Comparison of ENCODE assay signal across 14 cellular contexts in genomic region chr3:51396401-51396800, GRCh38. TPM values are rescaled to one million over a fixed set of nuclear protein-coding genes. Genes with fewer than 3 reads are reported as not detected.
DNase-seq lines count a peak whose midpoint lies in the region; ATAC-seq, FAIRE-seq and TF ChIP-seq lines count a peak whose summit lies in the region.
"Had no signal": no experiment of that assay in that cellular context is flagged by ENCODE, and none has a peak within 500 bp of the region (broad histone marks: within the 10 kb centered on the region; RNA-seq: fewer than 3 reads in every experiment).

No MANE protein-coding gene starts in this region.

- H3K4me2 ChIP-seq in H1 (ENCODE audit: insufficient read depth in 1 of 2, low read depth in 2 of 2, low read length in 2 of 2) (no peak overlapping the region), smooth muscle cell (no peak overlapping the region)

- H4K91ac ChIP-seq in H1 (replicated peaks; ENCODE audit: insufficient read length, low read length), result no peak overlapping the region

- no peak overlapping the region for H2BK12ac ChIP-seq in H1 (ENCODE audit: low read depth, low read length)

- no peak overlapping the region for H3K4ac ChIP-seq in H1 (replicated peaks; ENCODE audit: insufficient read length, low read depth, low read length)

- no peak overlapping the region for H4K5ac ChIP-seq in H1 (ENCODE audit: insufficient read length, low read depth, low read length)

- H2BK5ac ChIP-seq in H1 (ENCODE audit: low read depth, low read length), result no peak overlapping the region

- 75% methylated on average over 1 of the region's 1 CpG; no CpG with 5 or more reads in 1 of the 2 experiments for WGBS in H1 (ENCODE audit: extremely low coverage in 1 of 2, insufficient coverage in 1 of 2, insufficient read length in 1 of 2, insufficient replicate concordance in 2 of 2, low coverage in 1 of 2, low lambda C conversion rate in 2 of 2, missing lambda C conversion rate in 1 of 2), 2 experiments
- 96% methylated on average over 1 of the region's 1 CpG for WGBS in smooth muscle cell (ENCODE audit: low lambda C conversion rate)

- no peak overlapping the region for H3K14ac ChIP-seq in H1 (ENCODE audit: insufficient read length)

- peaks cover 27% of the 10 kb centered on the region for H3F3A ChIP-seq in smooth muscle cell (ENCODE audit: low read depth)

- no peak for FAIRE-seq in H1 (lab: Jason Lieb, UNC)
- FAIRE-seq: keratinocyte had no signal

- CTCF ChIA-PET in H1 (lab: Charles Lee; ENCODE audit: partially characterized antibody), result interaction anchor here (1.3 kb wide), 1 partner anchor 39 kb away, joined by 5 read pairs; no protein-coding TSS in a partner anchor

- DNase-seq in activated T-cell treated with anti-CD3 and anti-CD28 coated beads, Interleukin-2, amount 50 U/mL, for 4 hours, result no peak
- no peak for DNase-seq in activated T-cell treated with anti-CD3 and anti-CD28 coated beads, Interleukin-2, amount 50 U/mL, for 1 hour
- no peak for DNase-seq in H1 (ENCODE audit: low read depth in 1 of 2, low spot score in 2 of 2)
- no peak for DNase-seq in smooth muscle cell (lab: John Stamatoyannopoulos, UW; ENCODE audit: unreplicated experiment)
- DNase-seq in AG08395 (ENCODE audit: low spot score), result no peak
- no peak for DNase-seq in NCI-H1417 (lab: John Stamatoyannopoulos, UW)
- DNase-seq: NCI-H1105 treated with DMSO at 0.1 percent for 48 hours, NCI-H69, SJCRH30 had no signal

- no peak overlapping the region for H2BK120ac ChIP-seq in H1 (replicated peaks; ENCODE audit: low read depth, low read length)

- H3K79me2 ChIP-seq in H1 (ENCODE audit: control insufficient read depth in 1 of 2, insufficient read depth in 2 of 2, low read length in 2 of 2), result peaks cover 22 to 44% of the 10 kb centered on the region in 2 experiments
- H3K79me2 ChIP-seq in smooth muscle cell (ENCODE audit: low read depth), result peaks cover 43% of the 10 kb centered on the region

- peaks cover 0 to 18% (median 10%) of the 10 kb centered on the region in 4 experiments; a peak in 5 of 7 replicates for H3K4me1 ChIP-seq in H1 (replicated peaks in 1 of 4; ENCODE audit: control insufficient read depth in 3 of 4, insufficient read depth in 4 of 4, low read length in 3 of 4)
- H3K4me1 ChIP-seq in smooth muscle cell (ENCODE audit: low read depth), result peaks cover 25% of the 10 kb centered on the region
- H3K4me1 ChIP-seq: SJCRH30 had no signal

- H3K18ac ChIP-seq in H1 (ENCODE audit: extremely low read depth, low read length), result no peak overlapping the region

- H4K8ac ChIP-seq in H1 (ENCODE audit: extremely low read depth, insufficient read depth, low read length), result no peak overlapping the region

- no peak for TF ChIP-seq EP300 in H1 (IDR thresholded peaks at IDR 0.05; ENCODE audit: borderline replicate concordance in 1 of 2, low read depth in 2 of 2, low read length in 2 of 2)

- H3K23me2 ChIP-seq in H1 (ENCODE audit: low read depth, low read length), result peaks cover 9% of the 10 kb centered on the region; the same call in 1 of the 2 replicates

- no peaks in the 10 kb centered on the region for H3K27me3 Mint-ChIP-seq in activated T-cell treated with anti-CD3 and anti-CD28 coated beads, Interleukin-2, amount 50 U/mL, for 4 hours (ENCODE audit: low read depth)

- H3K36me3 Mint-ChIP-seq in activated T-cell treated with anti-CD3 and anti-CD28 coated beads, Interleukin-2, amount 50 U/mL, for 4 hours (ENCODE audit: insufficient read depth), result peaks cover 26% of the 10 kb centered on the region

- H3K23ac ChIP-seq in H1 (ENCODE audit: insufficient read length), result no peak overlapping the region

- H3K79me1 ChIP-seq in H1 (ENCODE audit: low read depth, low read length), result peaks cover 15% of the 10 kb centered on the region

- H3K27me3 ChIP-seq in H1 (replicated peaks in 1 of 4; ENCODE audit: control insufficient read depth in 3 of 4, extremely low read depth in 1 of 4, insufficient read depth in 3 of 4, low read length in 3 of 4) (no peaks in the 10 kb centered on the region), smooth muscle cell (ENCODE audit: low read depth) (no peaks in the 10 kb centered on the region)
- H3K27me3 ChIP-seq: adrenal gland, gastroesophageal sphincter, SJCRH30 had no signal

- peak overlapping the region; percentile 53 for H3K4me3 Mint-ChIP-seq in activated T-cell treated with anti-CD3 and anti-CD28 coated beads, Interleukin-2, amount 50 U/mL, for 4 hours

- no peaks in the 10 kb centered on the region for H3K9me3 Mint-ChIP-seq in activated T-cell treated with anti-CD3 and anti-CD28 coated beads, Interleukin-2, amount 50 U/mL, for 4 hours

- H3K56ac ChIP-seq in H1 (replicated peaks; ENCODE audit: insufficient read length, low read depth, low read length), result no peak overlapping the region

- no peak overlapping the region for H2BK20ac ChIP-seq in H1 (ENCODE audit: low read length)

- no peak overlapping the region for H2AK5ac ChIP-seq in H1 (ENCODE audit: low read depth, low read length)

- H3K27ac ChIP-seq in H1 (ENCODE audit: low read depth, low read length) (no peak overlapping the region), smooth muscle cell (ENCODE audit: low read depth) (peak overlapping the region; percentile 0)
- H3K27ac ChIP-seq: SJCRH30 had no signal

- ATAC-seq in activated T-cell treated with anti-CD3 and anti-CD28 coated beads, Interleukin-2, amount 50 U/mL, for 4 hours, result no peak
- ATAC-seq in GM19463 (IDR thresholded peaks at IDR 0.05; ENCODE audit: unreplicated experiment), result no peak
- ATAC-seq: gastroesophageal sphincter had no signal

- no peak overlapping the region for H2BK15ac ChIP-seq in H1 (ENCODE audit: low read length)

- H3K9ac ChIP-seq in H1 (replicated peaks in 1 of 4; ENCODE audit: extremely low read depth in 1 of 4, low read depth in 3 of 4, low read length in 3 of 4) (no peak overlapping the region), smooth muscle cell (ENCODE audit: low read depth) (no peak overlapping the region)

- POLR2A ChIA-PET in H1 (lab: Charles Lee; ENCODE audit: partially characterized antibody), result interaction anchor here (1.2 to 3.9 kb wide), 5 partner anchors 11 to 287 kb away, joined by 3 to 23 read pairs (median 5); partner anchors contain the start of gene MANF

- H3K4me3 ChIP-seq in H1 (ENCODE audit: extremely low read depth in 1 of 4, insufficient read depth in 2 of 4, low read depth in 3 of 4, low read length in 4 of 4) (no peak overlapping the region), smooth muscle cell (no peak overlapping the region)
- H3K4me3 ChIP-seq: adrenal gland, gastroesophageal sphincter, SJCRH30 had no signal

- H4K20me1 ChIP-seq in H1 (replicated peaks in 1 of 2; ENCODE audit: control insufficient read depth in 1 of 2, insufficient read depth in 2 of 2, low read length in 2 of 2), result peaks cover 32 to 35% of the 10 kb centered on the region in 2 experiments
- peaks cover 47% of the 10 kb centered on the region for H4K20me1 ChIP-seq in smooth muscle cell (ENCODE audit: low read depth)

- TF ChIP-seq POLR2A in H1 (IDR thresholded peaks at IDR 0.05; ENCODE audit: control extremely low read depth in 1 of 2, low read depth in 2 of 2, low read length in 2 of 2), result no peak

- TF ChIP-seq CTCF in H1 (IDR thresholded peaks at IDR 0.05; ENCODE audit: control extremely low read depth in 1 of 3, insufficient read depth in 1 of 3, low read depth in 1 of 3, low read length in 3 of 3), result no peak
- TF ChIP-seq CTCF in smooth muscle cell (IDR thresholded peaks at IDR 0.05; ENCODE audit: borderline replicate concordance, insufficient read depth, poor library complexity, severe bottlenecking), result no peak

- peaks cover 46% of the 10 kb centered on the region for H3K4me1 Mint-ChIP-seq in activated T-cell treated with anti-CD3 and anti-CD28 coated beads, Interleukin-2, amount 50 U/mL, for 4 hours (ENCODE audit: low read depth)

- H2AFZ ChIP-seq in H1 (ENCODE audit: low read length) (no peak overlapping the region), smooth muscle cell (ENCODE audit: low read depth) (no peak overlapping the region)

- TF ChIP-seq RAD21 in H1 (IDR thresholded peaks at IDR 0.05 in 1 of 2, conservative IDR thresholded peaks at IDR 0.05 in 1 of 2; ENCODE audit: low read depth in 2 of 2, low read length in 2 of 2), result no peak

- H3K9me3 ChIP-seq in H1 (ENCODE audit: insufficient read depth in 2 of 2, low read depth in 1 of 2, low read length in 1 of 2) (no peaks in the 10 kb centered on the region; a peak in 1 of 4 replicates), smooth muscle cell (replicated peaks; ENCODE audit: low read depth) (no peaks in the 10 kb centered on the region)
- H3K9me3 ChIP-seq: adrenal gland, gastroesophageal sphincter, SJCRH30 had no signal

- H3K36me3 ChIP-seq in H1 (ENCODE audit: control insufficient read depth in 2 of 4, insufficient read depth in 4 of 4, low read length in 3 of 4) (peaks cover 27 to 65% (median 37%) of the 10 kb centered on the region in 4 experiments), smooth muscle cell (ENCODE audit: low read depth) (no peaks in the 10 kb centered on the region)

RNA-seq across cellular contexts. Expression of gene RBM15B, which starts 5.3 kb away (rescaled TPM):
- total RNA-seq in activated T-cell treated with anti-CD3 and anti-CD28 coated beads, Interleukin-2, amount 50 U/mL, for 4 hours, result 10 to 100 TPM; 42.1 to 43.4 (median 42.3) TPM
- 26.9 TPM for polyA plus RNA-seq in PFSK-1 (2012; ENCODE audit: insufficient read length, low read depth)
- 59.1 and 60.9 TPM in 2 replicates for total RNA-seq in H1 (2021; fragmentation: NEBNext Ultra II Directional; extraction: Animal tissue kit (Norgen Biotek cat#: 25700))
- 22.2 and 30.1 TPM in 2 replicates for polyA plus RNA-seq in H1 (2011; rRNA removed)
- polyA plus RNA-seq in H1 (2011; cell fraction: cytosol; rRNA removed), result 28.2 TPM
- 30.4 TPM for polyA plus RNA-seq in H1 (2011; cell fraction: nucleus; rRNA removed)
- 42.0 to 44.4 TPM (median 44.0 TPM) in 4 replicates for polyA plus RNA-seq in H1 (2012, experiment 1 of 2)
- 36.6 TPM for polyA plus RNA-seq in H1 (2012, experiment 2 of 2)
- polyA plus RNA-seq in H1 (2013, experiment 1 of 2), result 30.4 TPM
- 30.7 TPM for polyA plus RNA-seq in H1 (2013, experiment 2 of 2)
- polyA minus RNA-seq in H1 (2011; rRNA and poly(A)+ RNA removed), result 36.5 and 42.7 TPM in 2 replicates
- 32.4 TPM for polyA minus RNA-seq in H1 (2011; cell fraction: cytosol; rRNA and poly(A)+ RNA removed)
- 42.7 TPM for polyA minus RNA-seq in H1 (2011; cell fraction: nucleus; rRNA and poly(A)+ RNA removed)
- 18.9 and 21.7 TPM in 2 replicates for total RNA-seq in smooth muscle cell
- polyA plus RNA-seq in smooth muscle cell, result 32.3 and 38.0 TPM in 2 replicates

RNA-seq across cellular contexts. Expression of gene MANF, which starts 11.3 kb away (rescaled TPM):
- total RNA-seq in activated T-cell treated with anti-CD3 and anti-CD28 coated beads, Interleukin-2, amount 50 U/mL, for 4 hours, result 100 to 1,000 TPM; 226 to 237 (median 236) TPM
- polyA plus RNA-seq in PFSK-1 (2012; ENCODE audit: insufficient read length, low read depth), result 90.7 TPM
- total RNA-seq in H1 (2021; fragmentation: NEBNext Ultra II Directional; extraction: Animal tissue kit (Norgen Biotek cat#: 25700)), result 159 and 175 TPM in 2 replicates
- polyA plus RNA-seq in H1 (2011; rRNA removed) (25.3 and 37.5 TPM in 2 replicates), smooth muscle cell (135 and 140 TPM in 2 replicates)
- 61.1 TPM for polyA plus RNA-seq in H1 (2011; cell fraction: cytosol; rRNA removed)
- 12.3 TPM for polyA plus RNA-seq in H1 (2011; cell fraction: nucleus; rRNA removed)
- 112 to 209 TPM (median 134 TPM) in 4 replicates for polyA plus RNA-seq in H1 (2012, experiment 1 of 2)
- polyA plus RNA-seq in H1 (2012, experiment 2 of 2), result 47.3 TPM
- 193 TPM for polyA plus RNA-seq in H1 (2013, experiment 1 of 2)
- 251 TPM for polyA plus RNA-seq in H1 (2013, experiment 2 of 2)
- polyA minus RNA-seq in H1 (2011; rRNA and poly(A)+ RNA removed), result 14.0 and 14.1 TPM in 2 replicates
- polyA minus RNA-seq in H1 (2011; cell fraction: cytosol; rRNA and poly(A)+ RNA removed), result 22.5 TPM
- polyA minus RNA-seq in H1 (2011; cell fraction: nucleus; rRNA and poly(A)+ RNA removed), result 15.0 TPM
- total RNA-seq in smooth muscle cell, result 137 and 191 TPM in 2 replicates
